In the genomic region with DNA sequence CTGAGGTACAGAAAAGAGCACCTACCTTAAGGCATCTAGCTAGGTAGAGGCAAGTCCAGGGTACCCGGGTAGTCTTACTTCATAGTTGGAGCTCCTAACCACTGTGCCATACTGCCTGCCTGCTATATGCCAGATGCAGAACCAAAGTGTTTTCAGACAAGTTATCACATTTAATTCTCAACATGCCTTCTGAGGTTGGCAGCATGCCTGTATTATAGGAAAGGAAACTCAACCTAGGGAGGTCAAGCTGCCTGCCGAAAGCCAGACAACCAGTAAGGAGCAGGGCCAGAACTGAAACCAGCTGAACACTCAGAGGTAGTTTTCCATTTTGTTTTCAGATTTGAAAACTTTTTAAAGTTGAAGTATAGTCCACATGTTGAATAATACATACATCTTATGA, we compare ENCODE assay signal across 26 cellular contexts. TPM values are rescaled to one million over a fixed set of nuclear protein-coding genes. Genes with fewer than 3 reads are reported as not detected.
A peak's percentile ranks its signal among the peaks of the same experiment; 100 is the strongest.
DNase-seq lines count a peak whose midpoint lies in the region; ATAC-seq and TF ChIP-seq lines count a peak whose summit lies in the region.
"Had no signal": no experiment of that assay in that cellular context is flagged by ENCODE, and none has a peak within 500 bp of the region (broad histone marks: within the 10 kb centered on the region; RNA-seq: fewer than 3 reads in every experiment).

No MANE protein-coding gene starts in this region.

- H4K20me1 ChIP-seq in SK-N-SH (ENCODE audit: insufficient read depth) = no peaks in the 10 kb centered on the region; the same call in 1 of the 2 replicates
- peaks cover 82% of the 10 kb centered on the region for H4K20me1 ChIP-seq in smooth muscle cell (ENCODE audit: low read depth)

- TF ChIP-seq CTCF in SK-N-SH (IDR thresholded peaks at IDR 0.05) (no peak), left ventricle myocardium inferior (IDR thresholded peaks at IDR 0.05; ENCODE audit: borderline replicate concordance) (no peak), smooth muscle cell (IDR thresholded peaks at IDR 0.05; ENCODE audit: borderline replicate concordance, insufficient read depth, poor library complexity, severe bottlenecking) (no peak), RWPE1 (conservative IDR thresholded peaks at IDR 0.05; ENCODE audit: low read depth) (no peak)

- no peak overlapping the region for H2AFZ ChIP-seq in SK-N-SH (ENCODE audit: low read depth)
- no peak overlapping the region for H2AFZ ChIP-seq in smooth muscle cell (ENCODE audit: low read depth)

- H3K9ac ChIP-seq in SK-N-SH (no peak overlapping the region), smooth muscle cell (ENCODE audit: low read depth) (no peak overlapping the region)

- no peaks in the 10 kb centered on the region for H3F3A ChIP-seq in SK-N-SH (replicated peaks; ENCODE audit: insufficient read depth)
- H3F3A ChIP-seq in smooth muscle cell (ENCODE audit: low read depth) = peaks cover 6% of the 10 kb centered on the region

- TF ChIP-seq EP300 in SK-N-SH (IDR thresholded peaks at IDR 0.05; ENCODE audit: borderline replicate concordance in 1 of 2, low read depth in 1 of 2, low read length in 1 of 2) = 0 out of 4 replicates have a peak, but pooled peaks of 1 of the 2 experiments have one; percentile 10

- no peaks in the 10 kb centered on the region for H3K9me3 ChIP-seq in SK-N-SH
- no peaks in the 10 kb centered on the region for H3K9me3 ChIP-seq in left ventricle myocardium inferior (replicated peaks)
- H3K9me3 ChIP-seq in smooth muscle cell (replicated peaks; ENCODE audit: low read depth) = no peaks in the 10 kb centered on the region
- H3K9me3 ChIP-seq: thoracic aorta had no signal

- H3K36me3 ChIP-seq in SK-N-SH (replicated peaks in 1 of 2; ENCODE audit: control insufficient read depth in 1 of 2, insufficient read depth in 2 of 2, low read length in 1 of 2) (peaks cover 0 to 3% of the 10 kb centered on the region in 2 experiments), left ventricle myocardium inferior (no peaks in the 10 kb centered on the region), smooth muscle cell (ENCODE audit: low read depth) (no peaks in the 10 kb centered on the region)
- H3K36me3 ChIP-seq: cardiac muscle cell, thoracic aorta had no signal

- ATAC-seq in SK-N-SH treated with all-trans-retinoic acid at 6 μM for 48 hours = no peak; the same call in 2 of the 3 replicates
- ATAC-seq: activated naive CD4-positive, alpha-beta T cell treated with anti-CD3 and anti-CD28 coated beads, Interleukin-2, amount 50 U/mL, for 72 hours; effector memory CD8-positive, alpha-beta T cell had no signal

- peak; percentile 28 for DNase-seq in SK-N-SH
- peak; percentile 69 for DNase-seq in dermis blood vessel endothelial cell
- DNase-seq in left ventricle myocardium inferior = peak; percentile 19
- no peak for DNase-seq in smooth muscle cell (lab: John Stamatoyannopoulos, UW; ENCODE audit: unreplicated experiment)
- no peak for DNase-seq in RWPE1 (ENCODE audit: low spot score)
- no peak for DNase-seq in NCI-H226
- no peak for DNase-seq in activated effector memory CD4-positive, alpha-beta T cell treated with Interleukin-2 at 50 U/mL for 16 hours
- DNase-seq: 8988T; activated CD4-positive, alpha-beta T cell treated with anti-CD3 and anti-CD28 coated beads for 48 hours; aorta; CD4-positive, CD25-positive, alpha-beta regulatory T cell; effector memory CD8-positive, alpha-beta T cell; foreskin melanocyte; mesenchymal stem cell; NCI-H1092 treated with DMSO at 0.1 percent for 48 hours; NCI-H1694 treated with DMSO at 0.1 percent for 48 hours; NCI-H446 treated with DMSO at 0.1 percent for 48 hours; NCI-H82; nephron progenitor cell had no signal

- intact Hi-C loops in left ventricle myocardium inferior (cut with micrococcal nuclease) = no loop called here

- CTCF ChIA-PET in SK-N-SH (lab: Yijun Ruan, JAX) (interaction anchor here (0.8 to 1.6 kb wide), 5 partner anchors 9 to 135 kb away, joined by 3 to 5 read pairs (median 3); no protein-coding TSS in a partner anchor), RWPE1 (lab: Yijun Ruan, JAX) (no interaction called here)

- H3K9me2 ChIP-seq in SK-N-SH = no peaks in the 10 kb centered on the region

- H3K79me2 ChIP-seq in SK-N-SH (ENCODE audit: insufficient read depth) (peaks cover 67% of the 10 kb centered on the region), smooth muscle cell (ENCODE audit: low read depth) (peaks cover 67% of the 10 kb centered on the region)

- H3K27me3 ChIP-seq in SK-N-SH (ENCODE audit: insufficient read depth) = no peaks in the 10 kb centered on the region
- H3K27me3 ChIP-seq in left ventricle myocardium inferior (ENCODE audit: low read depth) = no peaks in the 10 kb centered on the region
- H3K27me3 ChIP-seq in smooth muscle cell (ENCODE audit: low read depth) = no peaks in the 10 kb centered on the region
- H3K27me3 ChIP-seq: cardiac muscle cell had no signal

- 60% methylated on average over 2 of the region's 2 CpGs for WGBS in SK-N-SH (ENCODE audit: low lambda C conversion rate)
- WGBS in smooth muscle cell (ENCODE audit: low lambda C conversion rate) = 77% methylated on average over 2 of the region's 2 CpGs

- TF ChIP-seq RAD21 in SK-N-SH (IDR thresholded peaks at IDR 0.05; ENCODE audit: low read length) = 0 out of 2 replicates have a peak, but pooled peaks have one; percentile 15

- no peak overlapping the region for H3K4me3 ChIP-seq in SK-N-SH (ENCODE audit: low read depth in 2 of 2, low read length in 1 of 2)
- peak overlapping the region; percentile 12 for H3K4me3 ChIP-seq in left ventricle myocardium inferior
- no peak overlapping the region for H3K4me3 ChIP-seq in smooth muscle cell
- H3K4me3 ChIP-seq: cardiac muscle cell, coronary artery, skin epidermis, thoracic aorta had no signal

- H3K27ac ChIP-seq in SK-N-SH (ENCODE audit: low read depth in 2 of 2, low read length in 1 of 2) = no peak overlapping the region
- peak overlapping the region; percentile 78 for H3K27ac ChIP-seq in left ventricle myocardium inferior (replicated peaks)
- H3K27ac ChIP-seq in smooth muscle cell (ENCODE audit: low read depth) = no peak overlapping the region
- no peak overlapping the region for H3K27ac ChIP-seq in RWPE1
- H3K27ac ChIP-seq: cardiac muscle cell, coronary artery, skin epidermis, thoracic aorta, VCaP had no signal

- POLR2A ChIA-PET in SK-N-SH (lab: Yijun Ruan, JAX) = no interaction called here
- POLR2A ChIA-PET in RWPE1 (lab: Yijun Ruan, JAX; ENCODE audit: low non-redundant PET) = no interaction called here

- H3K4me2 ChIP-seq in SK-N-SH (no peak overlapping the region), smooth muscle cell (peak overlapping the region; percentile 24)

- peaks cover 0 to 12% of the 10 kb centered on the region in 2 experiments; a peak in 2 of 4 replicates for H3K4me1 ChIP-seq in SK-N-SH (ENCODE audit: control insufficient read depth in 1 of 2, insufficient read depth in 2 of 2, low read depth in 1 of 2, low read length in 1 of 2)
- H3K4me1 ChIP-seq in left ventricle myocardium inferior = peaks cover 70% of the 10 kb centered on the region
- peaks cover 8% of the 10 kb centered on the region for H3K4me1 ChIP-seq in smooth muscle cell (ENCODE audit: low read depth)

TF ChIP-seq in SK-N-SH, 30 proteins besides CTCF, POLR2A, EP300 and RAD21 (continues in another document):
- TF ChIP-seq EZH2phosphoT487 (IDR thresholded peaks at IDR 0.05; ENCODE audit: borderline replicate concordance, low read depth) (no peak), MXI1 (IDR thresholded peaks at IDR 0.05; ENCODE audit: low read depth, low read length) (0 out of 2 replicates have a peak, but pooled peaks have one; percentile 25), CHD2 (IDR thresholded peaks at IDR 0.05; ENCODE audit: low read length, partially characterized antibody) (no peak), RCOR1 (IDR thresholded peaks at IDR 0.05; ENCODE audit: low read length) (peak; percentile 75), TEAD4 (IDR thresholded peaks at IDR 0.05; ENCODE audit: borderline replicate concordance, insufficient read depth) (no peak)

TF ChIP-seq in SK-N-SH treated with all-trans-retinoic acid at 6 μM for 48 hours, 23 proteins besides CTCF, POLR2A, EP300 and RAD21:
- no peak for TF ChIP-seq ZC3H10 (CRISPR knock-in tag; IDR thresholded peaks at IDR 0.05)
- no peak for TF ChIP-seq TOX (CRISPR knock-in tag; IDR thresholded peaks at IDR 0.05; ENCODE audit: borderline replicate concordance)
- no peak for TF ChIP-seq ARNTL (CRISPR knock-in tag; IDR thresholded peaks at IDR 0.05; ENCODE audit: borderline replicate concordance, low read depth)

RNA-seq across cellular contexts. Expression of a gene that starts 5.4 kb away (rescaled TPM):
- polyA plus RNA-seq in SK-N-SH (2012; rRNA removed) (29.5 and 34.4 TPM in 2 replicates), smooth muscle cell (56.0 and 63.6 TPM in 2 replicates)
- polyA plus RNA-seq in SK-N-SH (2012; cell fraction: cytosol; rRNA removed) = 32.3 and 35.1 TPM in 2 replicates
- 24.0 and 27.6 TPM in 2 replicates for polyA plus RNA-seq in SK-N-SH (2012; cell fraction: nucleus; rRNA removed)
- total RNA-seq in dermis blood vessel endothelial cell (32.8 and 35.8 TPM in 2 replicates), left ventricle myocardium inferior (58.8 TPM), smooth muscle cell (32.8 and 33.3 TPM in 2 replicates)

Comparison
In these comparisons a context has a peak if more than half of its experiments do, and no peak if none do; other contexts are left out.
1. DNase-seq: peak in SK-N-SH (single experiment), dermis blood vessel endothelial cell (single experiment) and left ventricle myocardium inferior (single experiment); none in smooth muscle cell (single experiment), RWPE1 (single experiment), NCI-H226 (single experiment) and activated effector memory CD4-positive, alpha-beta T cell treated with Interleukin-2 at 50 U/mL for 16 hours (single experiment).